8 cellular contexts compared by ENCODE assay signal in the genomic region with DNA sequence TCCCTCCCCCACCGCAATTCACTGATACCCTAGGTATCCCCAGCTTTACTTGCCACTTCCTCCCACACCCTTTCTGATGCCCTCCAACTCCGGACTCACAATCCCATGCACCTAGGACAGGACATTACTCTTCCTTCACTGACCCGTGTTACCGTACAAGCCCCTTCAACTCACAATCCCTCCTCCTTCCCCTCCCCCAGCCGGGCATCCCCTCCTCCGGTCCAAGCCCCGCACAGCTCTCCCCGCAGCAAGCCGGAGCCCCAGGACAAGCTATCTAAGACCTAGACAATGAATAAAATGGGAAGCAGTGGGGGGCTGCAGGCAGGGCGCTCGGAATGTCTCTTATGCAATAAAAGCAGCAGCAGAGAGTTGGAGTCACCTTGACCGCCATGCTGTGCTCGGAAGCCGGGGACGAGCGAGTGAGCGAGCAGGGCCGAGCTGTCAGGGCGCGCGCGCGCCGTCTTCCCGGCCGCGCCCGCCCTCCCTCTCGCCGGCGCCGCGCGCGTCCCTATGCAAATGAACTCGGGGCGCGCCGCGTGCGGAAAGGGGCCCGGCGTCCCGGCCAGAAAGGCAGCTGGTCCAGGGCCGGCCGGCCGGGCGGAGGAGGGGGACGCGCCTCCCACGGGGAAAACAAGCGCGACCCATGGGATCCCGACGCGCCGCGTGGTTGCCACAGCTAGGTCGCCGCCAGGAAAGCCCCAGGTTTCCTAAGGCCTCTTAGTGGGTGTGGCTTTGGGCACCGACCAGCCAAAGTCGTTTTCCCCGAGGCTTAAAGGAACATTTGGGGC. TPM values are rescaled to one million over a fixed set of nuclear protein-coding genes. Genes with fewer than 3 reads are reported as not detected.
A peak's percentile ranks its signal among the peaks of the same experiment; 100 is the strongest.
DNase-seq lines count a peak whose midpoint lies in the region; ATAC-seq and TF ChIP-seq lines count a peak whose summit lies in the region.

A gene with protein sequence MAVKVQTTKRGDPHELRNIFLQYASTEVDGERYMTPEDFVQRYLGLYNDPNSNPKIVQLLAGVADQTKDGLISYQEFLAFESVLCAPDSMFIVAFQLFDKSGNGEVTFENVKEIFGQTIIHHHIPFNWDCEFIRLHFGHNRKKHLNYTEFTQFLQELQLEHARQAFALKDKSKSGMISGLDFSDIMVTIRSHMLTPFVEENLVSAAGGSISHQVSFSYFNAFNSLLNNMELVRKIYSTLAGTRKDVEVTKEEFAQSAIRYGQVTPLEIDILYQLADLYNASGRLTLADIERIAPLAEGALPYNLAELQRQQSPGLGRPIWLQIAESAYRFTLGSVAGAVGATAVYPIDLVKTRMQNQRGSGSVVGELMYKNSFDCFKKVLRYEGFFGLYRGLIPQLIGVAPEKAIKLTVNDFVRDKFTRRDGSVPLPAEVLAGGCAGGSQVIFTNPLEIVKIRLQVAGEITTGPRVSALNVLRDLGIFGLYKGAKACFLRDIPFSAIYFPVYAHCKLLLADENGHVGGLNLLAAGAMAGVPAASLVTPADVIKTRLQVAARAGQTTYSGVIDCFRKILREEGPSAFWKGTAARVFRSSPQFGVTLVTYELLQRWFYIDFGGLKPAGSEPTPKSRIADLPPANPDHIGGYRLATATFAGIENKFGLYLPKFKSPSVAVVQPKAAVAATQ (minus strand): TSS at position 421 of the 788 bp plus-strand sequence. CDS start 30 bp downstream, at position 391.

- peak within 1 kb of the TSS; percentile 100 for H2AFZ ChIP-seq in PC-9

- CTCF ChIA-PET in PC-9 (lab: Charles Lee): interaction anchor here (0.6 to 1.0 kb wide), 4 partner anchors 8 to 210 kb away, joined by 3 to 4 read pairs (median 3); no protein-coding TSS in a partner anchor

- H3K79me2 ChIP-seq in PC-9 (ENCODE audit: low read depth): peaks cover 11% of the 10 kb centered on the region

- H3K36me3 ChIP-seq in HUES6 (ENCODE audit: control insufficient read depth, insufficient read depth, low read length) (peaks cover 3% of the 10 kb centered on the region; the same call in 1 of the 2 replicates), PC-9 (ENCODE audit: low read depth) (peaks cover 15% of the 10 kb centered on the region; the same call in 1 of the 2 replicates)

- H3F3A ChIP-seq in PC-9 (ENCODE audit: insufficient read depth, low read depth): peaks cover 20% of the 10 kb centered on the region; the same call in 1 of the 2 replicates

- intact Hi-C loops in PC-9 (cut with micrococcal nuclease; ENCODE audit: unreplicated experiment): loop anchor here (1.0 to 2.0 kb wide), 2 partner anchors 28 to 209 kb away; a partner anchor contains a TSS

- no TSS peak for BruUV-seq in PC-9 (replicated peaks; lab: Mats Ljungman, UMichigan)

- peaks cover 7% of the 10 kb centered on the region for H3K4me1 ChIP-seq in HUES6 (ENCODE audit: control insufficient read depth, insufficient read depth, low read length)
- H3K4me1 ChIP-seq in PC-9 (replicated peaks; ENCODE audit: insufficient read depth): peaks cover 22% of the 10 kb centered on the region

- ATAC-seq in GM21423 (IDR thresholded peaks at IDR 0.05; ENCODE audit: unreplicated experiment): peak; percentile 94

- H3K9ac ChIP-seq in HUES6 (ENCODE audit: low read length): peak within 1 kb of the TSS; percentile 79

- no peak within 1 kb of the TSS for H3K27ac ChIP-seq in HUES6 (ENCODE audit: low read depth, low read length)
- peak within 1 kb of the TSS; percentile 16; the same call in 1 of the 2 replicates for H3K27ac ChIP-seq in PC-9

- DNase-seq in D341Med (ENCODE audit: low spot score) (peak; percentile 95), PC-9 (peak; percentile 78 to 92), activated T-cell treated with anti-CD3 and anti-CD28 coated beads for 48 hours (ENCODE audit: low read depth) (peak; percentile 78), erythroblast (lab: John Stamatoyannopoulos, UW) (peak; percentile 88 to 89), mucosa of gallbladder (ENCODE audit: low spot score) (peak; percentile 66)
- DNase-seq in stimulated activated CD8-positive, alpha-beta memory T cell treated with anti-CD3 and anti-CD28 coated beads, Interleukin-4, amount 100 ng/mL, for 24 hours (ENCODE audit: low read depth): peak; percentile 66

- H4K20me1 ChIP-seq in PC-9 (ENCODE audit: insufficient read depth): no peaks in the 10 kb centered on the region

- peak; percentile 71 for TF ChIP-seq POLR2A in erythroblast (IDR thresholded peaks at IDR 0.05; ENCODE audit: low read length)

- POLR2A ChIA-PET in PC-9 (lab: Charles Lee; ENCODE audit: unreplicated experiment): interaction anchor here (0.5 to 0.6 kb wide), 5 partner anchors 8 to 973 kb away, joined by 4 to 14 read pairs (median 7); no protein-coding TSS in a partner anchor

- H3K27me3 ChIP-seq in HUES6 (ENCODE audit: control insufficient read depth, insufficient read depth, low read length) (no peaks in the 10 kb centered on the region), PC-9 (ENCODE audit: insufficient read depth, low read depth) (no peaks in the 10 kb centered on the region)

- H3K4me3 ChIP-seq in HUES6 (ENCODE audit: low read depth, low read length) (peak within 1 kb of the TSS; percentile 85), PC-9 (peak within 1 kb of the TSS; percentile 88)

- no peaks in the 10 kb centered on the region for H3K9me2 ChIP-seq in PC-9 (ENCODE audit: insufficient read depth)

- peaks cover 6% of the 10 kb centered on the region for H3K9me3 ChIP-seq in HUES6 (ENCODE audit: control insufficient read depth, insufficient read depth, low read depth, low read length)
- no peaks in the 10 kb centered on the region for H3K9me3 ChIP-seq in PC-9 (ENCODE audit: insufficient read depth, low read depth)

- peak within 1 kb of the TSS; percentile 82 for H3K4me2 ChIP-seq in PC-9

- no peak for TF ChIP-seq CTCF in PC-9 (conservative IDR thresholded peaks at IDR 0.05)

RNA-seq across cellular contexts. Expression of the gene that starts here (rescaled TPM):
- total RNA-seq in PC-9 (2021) (25.9 and 28.8 TPM in 2 replicates), mucosa of gallbladder (9.2 TPM)
